Comparison of ENCODE assay signal across 17 cellular contexts in the genomic region with DNA sequence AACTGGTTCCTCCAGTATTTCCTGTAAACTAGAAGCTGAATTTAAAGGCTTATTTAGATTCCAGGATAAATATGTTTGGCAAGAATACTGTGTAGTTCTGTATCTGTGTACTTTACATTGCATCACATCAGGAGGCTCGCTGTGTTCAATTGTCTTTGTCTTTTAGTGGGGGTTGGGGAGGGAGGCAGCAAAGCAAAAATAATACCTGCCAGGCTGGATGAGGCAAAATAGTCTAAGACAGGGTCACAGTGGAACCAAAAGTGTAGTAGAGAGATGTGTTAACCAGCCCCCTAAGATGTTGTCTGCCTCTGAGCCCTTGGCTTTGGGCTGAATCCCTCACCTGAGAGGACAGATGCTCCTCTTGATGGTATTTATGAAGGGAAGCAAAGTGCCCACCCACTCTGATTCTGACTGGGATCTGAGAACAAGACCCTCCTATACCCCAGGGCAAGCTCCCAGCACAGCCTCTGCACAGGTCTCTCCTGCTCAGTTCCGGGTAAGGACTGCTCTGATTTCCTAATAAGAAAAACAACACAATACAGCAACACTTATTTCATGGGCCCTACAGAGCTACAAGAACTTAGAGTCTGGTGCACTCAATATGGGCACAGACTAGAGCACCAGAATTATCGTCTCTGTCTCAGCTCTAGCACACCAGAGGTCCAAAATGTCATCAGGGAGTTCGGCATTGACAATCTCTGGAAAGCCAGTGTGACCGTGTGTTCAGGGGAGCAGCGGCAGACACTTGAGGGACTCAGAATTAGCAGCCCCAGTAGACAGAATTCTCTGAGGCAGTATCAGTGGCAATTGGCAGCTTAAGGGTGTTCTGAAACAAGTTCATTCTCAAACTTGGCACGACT.
"Had no signal": no experiment of that assay in that cellular context is flagged by ENCODE, and none has a peak within 500 bp of the region (broad histone marks: within the 10 kb centered on the region; RNA-seq: fewer than 3 reads in every experiment).

No MANE protein-coding gene starts in this region.

- H3K27ac ChIP-seq: body of pancreas, esophagus muscularis mucosa, left lung, neural progenitor cell, pancreas, stomach, vagina had no signal

- H3K4me1 ChIP-seq: body of pancreas, esophagus muscularis mucosa, left lung, pancreas, stomach, vagina had no signal

- H3K9me3 Mint-ChIP-seq: activated naive CD4-positive, alpha-beta T cell treated with anti-CD3 and anti-CD28 coated beads, Interleukin-2, amount 50 U/mL, for 24 hours; memory B cell; T-helper 1 cell treated with Interleukin-12 subunit alpha and Interleukin-12 subunit beta and Interleukin-4 antibody, amounts not matched to agents 30 μg/mL and 1 μg/mL, for 36 hours had no signal

- H3K27ac Mint-ChIP-seq: activated naive CD4-positive, alpha-beta T cell treated with anti-CD3 and anti-CD28 coated beads, Interleukin-2, amount 50 U/mL, for 24 hours; memory B cell; neural progenitor cell; T-helper 1 cell treated with Interleukin-12 subunit alpha and Interleukin-12 subunit beta and Interleukin-4 antibody, amounts not matched to agents 30 μg/mL and 1 μg/mL, for 36 hours had no signal

- ATAC-seq: body of pancreas, left lung, pancreas had no signal

- H3K9me3 ChIP-seq: body of pancreas, esophagus muscularis mucosa, left lung, pancreas, stomach, vagina had no signal

- H3K4me3 Mint-ChIP-seq: activated naive CD4-positive, alpha-beta T cell treated with anti-CD3 and anti-CD28 coated beads, Interleukin-2, amount 50 U/mL, for 24 hours; memory B cell; neural progenitor cell; T-helper 1 cell treated with Interleukin-12 subunit alpha and Interleukin-12 subunit beta and Interleukin-4 antibody, amounts not matched to agents 30 μg/mL and 1 μg/mL, for 36 hours had no signal

- H3K27me3 ChIP-seq: body of pancreas, esophagus muscularis mucosa, left lung, pancreas, stomach, vagina had no signal

- H3K36me3 Mint-ChIP-seq: activated naive CD4-positive, alpha-beta T cell treated with anti-CD3 and anti-CD28 coated beads, Interleukin-2, amount 50 U/mL, for 24 hours; memory B cell; neural progenitor cell had no signal

- DNase-seq: activated T-cell treated with anti-CD3 and anti-CD28 coated beads, Interleukin-2, amount 50 U/mL, for 1 hour; amniotic stem cell; body of pancreas; dermis blood vessel endothelial cell; foreskin fibroblast; head of caudate nucleus; left lung; pancreas; stimulated activated CD4-positive, alpha-beta T cell treated with anti-CD3 and anti-CD28 coated beads, Interleukin-15, amount 100 ng/mL, for 24 hours; stimulated activated CD4-positive, alpha-beta T cell treated with anti-CD3 and anti-CD28 coated beads, Interleukin-4, amount 100 ng/mL, for 4 hours; stomach had no signal

- H3K27me3 Mint-ChIP-seq: activated naive CD4-positive, alpha-beta T cell treated with anti-CD3 and anti-CD28 coated beads, Interleukin-2, amount 50 U/mL, for 24 hours; memory B cell had no signal

- H3K4me1 Mint-ChIP-seq: activated naive CD4-positive, alpha-beta T cell treated with anti-CD3 and anti-CD28 coated beads, Interleukin-2, amount 50 U/mL, for 24 hours; memory B cell had no signal

- H3K36me3 ChIP-seq: esophagus muscularis mucosa, left lung, neural progenitor cell, pancreas, stomach, vagina had no signal

- H3K4me3 ChIP-seq: body of pancreas, esophagus muscularis mucosa, left lung, neural progenitor cell, pancreas, stomach, vagina had no signal
